In genomic region chr16:12413393-12413792, GRCh38 we compare ENCODE assay signal across 17 cellular contexts.
DNase-seq lines count a peak whose midpoint lies in the region; ATAC-seq and TF ChIP-seq lines count a peak whose summit lies in the region.
"Had no signal": no experiment of that assay in that cellular context is flagged by ENCODE, and none has a peak within 500 bp of the region (broad histone marks: within the 10 kb centered on the region; RNA-seq: fewer than 3 reads in every experiment).

No MANE protein-coding gene starts in this region.

- no peak overlapping the region for H3K9ac ChIP-seq in BLaER1 treated with 17β-estradiol and CSF1 and Interleukin-3, amounts not matched to agents 10 nM and 100 nM
- no peak overlapping the region for H3K9ac ChIP-seq in neural progenitor cell
- H3K9ac ChIP-seq: KMS-11 had no signal

- H3K4me3 Mint-ChIP-seq in effector memory CD8-positive, alpha-beta T cell = no peak overlapping the region
- H3K4me3 Mint-ChIP-seq in neural progenitor cell = no peak overlapping the region
- H3K4me3 Mint-ChIP-seq: CD4-positive, alpha-beta T cell had no signal

- H3K27ac ChIP-seq in BLaER1 treated with 17β-estradiol and CSF1 and Interleukin-3, amounts not matched to agents 10 nM and 100 nM = 0 out of 22 replicates have a peak overlapping the region, but pooled peaks of 3 of the 11 experiments have one; percentile 0 to 9 (median 4)
- no peak overlapping the region for H3K27ac ChIP-seq in neural progenitor cell
- no peak overlapping the region for H3K27ac ChIP-seq in WERI-Rb-1
- H3K27ac ChIP-seq: KMS-11 had no signal

- H3K4me2 ChIP-seq in BLaER1 treated with 17β-estradiol and CSF1 and Interleukin-3, amounts not matched to agents 10 nM and 100 nM = peak overlapping the region in 8 of 11 experiments; percentile 1 to 73 (median 48); a peak in 12 of 22 replicates
- H3K4me2 ChIP-seq in neural progenitor cell = no peak overlapping the region
- H3K4me2 ChIP-seq: KMS-11 had no signal

- H3K4me1 Mint-ChIP-seq in effector memory CD8-positive, alpha-beta T cell (ENCODE audit: low read depth in 2 of 2) = peaks cover 9 to 12% of the 10 kb centered on the region in 2 donors
- no peaks in the 10 kb centered on the region for H3K4me1 Mint-ChIP-seq in neural progenitor cell

- H3K4me1 ChIP-seq in BLaER1 treated with 17β-estradiol and CSF1 and Interleukin-3, amounts not matched to agents 10 nM and 100 nM = peaks cover 14 to 99% (median 82%) of the 10 kb centered on the region in 10 experiments
- no peaks in the 10 kb centered on the region for H3K4me1 ChIP-seq in neural progenitor cell

- no peaks in the 10 kb centered on the region for H3K27me3 ChIP-seq in BLaER1 treated with 17β-estradiol and CSF1 and Interleukin-3, amounts not matched to agents 10 nM and 100 nM
- no peaks in the 10 kb centered on the region for H3K27me3 ChIP-seq in neural progenitor cell
- H3K27me3 ChIP-seq in WERI-Rb-1 (ENCODE audit: insufficient read depth, low read depth, severe bottlenecking) = no peaks in the 10 kb centered on the region

- intact Hi-C loops in left ventricle myocardium superior (cut with micrococcal nuclease) = no loop called here

- H3K36me3 ChIP-seq in BLaER1 treated with 17β-estradiol and CSF1 and Interleukin-3, amounts not matched to agents 10 nM and 100 nM = peaks cover 0 to 17% (median 0%) of the 10 kb centered on the region in 11 experiments; a peak in 4 of 22 replicates
- H3K36me3 ChIP-seq in neural progenitor cell (no peaks in the 10 kb centered on the region), WERI-Rb-1 (no peaks in the 10 kb centered on the region)

- no peaks in the 10 kb centered on the region for H3F3A ChIP-seq in neural progenitor cell (ENCODE audit: low read depth)

- no peak overlapping the region for H3K27ac Mint-ChIP-seq in effector memory CD8-positive, alpha-beta T cell
- peak overlapping the region; percentile 20 for H3K27ac Mint-ChIP-seq in neural progenitor cell
- H3K27ac Mint-ChIP-seq: CD4-positive, alpha-beta T cell had no signal

- no peaks in the 10 kb centered on the region for H3K79me2 ChIP-seq in neural progenitor cell (ENCODE audit: low read depth)

- ATAC-seq in effector memory CD8-positive, alpha-beta T cell (replicated peaks) = peak; percentile 48
- no peak for ATAC-seq in left ventricle myocardium superior

- peaks cover 0 to 10% (median 0%) of the 10 kb centered on the region in 11 experiments; a peak in 2 of 22 replicates for H3K9me3 ChIP-seq in BLaER1 treated with 17β-estradiol and CSF1 and Interleukin-3, amounts not matched to agents 10 nM and 100 nM (replicated peaks in 1 of 11)
- no peaks in the 10 kb centered on the region for H3K9me3 ChIP-seq in neural progenitor cell (ENCODE audit: low read depth)
- no peaks in the 10 kb centered on the region for H3K9me3 ChIP-seq in WERI-Rb-1 (ENCODE audit: severe bottlenecking)

- H3K36me3 Mint-ChIP-seq in effector memory CD8-positive, alpha-beta T cell (ENCODE audit: insufficient read depth) = peaks cover 3% of the 10 kb centered on the region
- no peaks in the 10 kb centered on the region for H3K36me3 Mint-ChIP-seq in neural progenitor cell

- DNase-seq in effector memory CD8-positive, alpha-beta T cell = no peak
- peak; percentile 18 for DNase-seq in mesenteric fat pad (ENCODE audit: low spot score)
- DNase-seq in neural progenitor cell (ENCODE audit: low spot score) = no peak
- DNase-seq in middle frontal gyrus (ENCODE audit: extremely low spot score, low spot score) = no peak
- no peak for DNase-seq in left ventricle myocardium superior
- no peak for DNase-seq in WERI-Rb-1
- DNase-seq: CD4-positive, alpha-beta T cell; DMS53; GOT3; HCEC 1CT; MM.1S; NCI-H2029; NCI-H446 treated with DMSO at 0.1 percent for 48 hours; Right ventricle myocardium superior; RPMI8226 had no signal

- H3K4me3 ChIP-seq in BLaER1 treated with 17β-estradiol and CSF1 and Interleukin-3, amounts not matched to agents 10 nM and 100 nM = no peak overlapping the region
- H3K4me3 ChIP-seq in neural progenitor cell = no peak overlapping the region
- H3K4me3 ChIP-seq in WERI-Rb-1 (ENCODE audit: low read depth, low read length) = no peak overlapping the region

- H2AFZ ChIP-seq in neural progenitor cell (replicated peaks) = no peak overlapping the region

- peaks cover 0 to 77% (median 0%) of the 10 kb centered on the region in 11 experiments; a peak in 3 of 22 replicates for H4K20me1 ChIP-seq in BLaER1 treated with 17β-estradiol and CSF1 and Interleukin-3, amounts not matched to agents 10 nM and 100 nM
- no peaks in the 10 kb centered on the region for H4K20me1 ChIP-seq in neural progenitor cell (ENCODE audit: low read depth)

- no peaks in the 10 kb centered on the region for H3K9me3 Mint-ChIP-seq in effector memory CD8-positive, alpha-beta T cell
- no peaks in the 10 kb centered on the region for H3K9me3 Mint-ChIP-seq in neural progenitor cell
- H3K9me3 Mint-ChIP-seq: CD4-positive, alpha-beta T cell had no signal

- TF ChIP-seq CTCF in neural progenitor cell (IDR thresholded peaks at IDR 0.05) (no peak), WERI-Rb-1 (IDR thresholded peaks at IDR 0.05; ENCODE audit: low read depth, low read length) (no peak)

- no peaks in the 10 kb centered on the region for H3K27me3 Mint-ChIP-seq in effector memory CD8-positive, alpha-beta T cell
- peaks cover 10% of the 10 kb centered on the region for H3K27me3 Mint-ChIP-seq in neural progenitor cell (ENCODE audit: insufficient read depth, low read depth)
- H3K27me3 Mint-ChIP-seq: CD4-positive, alpha-beta T cell had no signal
